23 cellular contexts compared by ENCODE assay signal in genomic region chr11:44876923-44877322, GRCh38.
"Had no signal": no experiment of that assay in that cellular context is flagged by ENCODE, and none has a peak within 500 bp of the region (broad histone marks: within the 10 kb centered on the region; RNA-seq: fewer than 3 reads in every experiment).

No MANE protein-coding gene starts in this region.

- H3K4me3 Mint-ChIP-seq: activated B cell treated with CpG ODN at 0.5 μM for 24 hours; activated CD4-positive, alpha-beta T cell treated with anti-CD3 and anti-CD28 coated beads for 36 hours; activated naive CD8-positive, alpha-beta T cell treated with anti-CD3 and anti-CD28 coated beads for 36 hours; activated T-cell treated with anti-CD3 and anti-CD28 coated beads, Interleukin-2, amount 50 U/mL, for 4 hours; natural killer cell treated with Interleukin-12 subunit alpha and Interleukin-12 subunit beta and Interleukin-15 and Interleukin-18, amount 100 ng/mL, for 72 hours; stimulated activated naive B cell treated with anti-CD40 and anti-IgM and Interleukin-4, amounts not matched to agents 10 μg/mL and 1 μg/mL and 100 μg/mL, for 72 hours; type B pancreatic cell had no signal

- H3K9me3 ChIP-seq: colonic mucosa, heart right ventricle, thoracic aorta had no signal

- H3K27ac Mint-ChIP-seq: activated B cell treated with CpG ODN at 0.5 μM for 24 hours; activated CD4-positive, alpha-beta T cell treated with anti-CD3 and anti-CD28 coated beads for 36 hours; activated naive CD8-positive, alpha-beta T cell treated with anti-CD3 and anti-CD28 coated beads for 36 hours; natural killer cell treated with Interleukin-12 subunit alpha and Interleukin-12 subunit beta and Interleukin-15 and Interleukin-18, amount 100 ng/mL, for 72 hours; progenitor cell of endocrine pancreas; stimulated activated naive B cell treated with anti-CD40 and anti-IgM and Interleukin-4, amounts not matched to agents 10 μg/mL and 1 μg/mL and 100 μg/mL, for 72 hours; type B pancreatic cell had no signal

- H3K27me3 ChIP-seq: colonic mucosa, heart right ventricle had no signal

- H3K4me1 Mint-ChIP-seq: activated B cell treated with CpG ODN at 0.5 μM for 24 hours; activated CD4-positive, alpha-beta T cell treated with anti-CD3 and anti-CD28 coated beads for 36 hours; activated naive CD8-positive, alpha-beta T cell treated with anti-CD3 and anti-CD28 coated beads for 36 hours had no signal

- H3K36me3 Mint-ChIP-seq: activated naive CD8-positive, alpha-beta T cell treated with anti-CD3 and anti-CD28 coated beads for 36 hours; natural killer cell treated with Interleukin-12 subunit alpha and Interleukin-12 subunit beta and Interleukin-15 and Interleukin-18, amount 100 ng/mL, for 72 hours; stimulated activated naive B cell treated with anti-CD40 and anti-IgM and Interleukin-4, amounts not matched to agents 10 μg/mL and 1 μg/mL and 100 μg/mL, for 72 hours; type B pancreatic cell had no signal

- ATAC-seq: activated CD4-positive, alpha-beta T cell treated with anti-CD3 and anti-CD28 coated beads for 36 hours; activated T-cell treated with anti-CD3 and anti-CD28 coated beads, Interleukin-2, amount 50 U/mL, for 4 hours; heart right ventricle; left lobe of liver; natural killer cell treated with Interleukin-12 subunit alpha and Interleukin-12 subunit beta and Interleukin-15 and Interleukin-18, amount 100 ng/mL, for 72 hours; stimulated activated naive B cell treated with anti-CD40 and anti-IgM and Interleukin-4, amounts not matched to agents 10 μg/mL and 1 μg/mL and 100 μg/mL, for 72 hours had no signal

- H3K27me3 Mint-ChIP-seq: activated B cell treated with CpG ODN at 0.5 μM for 24 hours; activated CD4-positive, alpha-beta T cell treated with anti-CD3 and anti-CD28 coated beads for 36 hours; activated naive CD8-positive, alpha-beta T cell treated with anti-CD3 and anti-CD28 coated beads for 36 hours; progenitor cell of endocrine pancreas; type B pancreatic cell had no signal

- H3K4me3 ChIP-seq: colonic mucosa, dorsolateral prefrontal cortex, heart right ventricle, lung, thoracic aorta had no signal

- DNase-seq: activated B cell treated with CpG ODN at 0.5 μM for 24 hours; activated CD4-positive, alpha-beta T cell treated with anti-CD3 and anti-CD28 coated beads for 36 hours; activated CD4-positive, alpha-beta T cell treated with anti-CD3 and anti-CD28 coated beads, Interleukin-2, amount 50 U/mL, for 4 hours; activated CD8-positive, alpha-beta memory T cell treated with anti-CD3 and anti-CD28 coated beads for 24 hours; activated CD8-positive, alpha-beta memory T cell treated with anti-CD3 and anti-CD28 coated beads, Interleukin-2, amount 50 U/mL, for 4 hours; activated naive CD4-positive, alpha-beta T cell treated with Interleukin-2 at 50 U/mL for 16 hours; activated naive CD8-positive, alpha-beta T cell treated with anti-CD3 and anti-CD28 coated beads for 36 hours; activated T-cell treated with anti-CD3 and anti-CD28 coated beads, Interleukin-2, amount 50 U/mL, for 4 hours; colonic mucosa; dorsolateral prefrontal cortex; heart right ventricle; kidney; midbrain; stimulated activated CD4-positive, alpha-beta T cell treated with anti-CD3 and anti-CD28 coated beads, Interleukin-2, amount 100 ng/mL, for 48 hours; stimulated activated CD8-positive, alpha-beta memory T cell treated with anti-CD3 and anti-CD28 coated beads, Interleukin-4, amount 100 ng/mL, for 48 hours; stimulated activated naive B cell treated with anti-CD40 and anti-IgM and Interleukin-4, amounts not matched to agents 10 μg/mL and 1 μg/mL and 100 μg/mL, for 72 hours; T1000 had no signal

- H3K36me3 ChIP-seq: colonic mucosa, thoracic aorta had no signal

- H3K27ac ChIP-seq: colonic mucosa, dorsolateral prefrontal cortex, thoracic aorta had no signal

- H3K9me3 Mint-ChIP-seq: activated B cell treated with CpG ODN at 0.5 μM for 24 hours; activated naive CD8-positive, alpha-beta T cell treated with anti-CD3 and anti-CD28 coated beads for 36 hours; activated T-cell treated with anti-CD3 and anti-CD28 coated beads, Interleukin-2, amount 50 U/mL, for 4 hours; natural killer cell treated with Interleukin-12 subunit alpha and Interleukin-12 subunit beta and Interleukin-15 and Interleukin-18, amount 100 ng/mL, for 72 hours; stimulated activated naive B cell treated with anti-CD40 and anti-IgM and Interleukin-4, amounts not matched to agents 10 μg/mL and 1 μg/mL and 100 μg/mL, for 72 hours; type B pancreatic cell had no signal
